1 cellular context compared by ENCODE assay signal in the genomic region with DNA sequence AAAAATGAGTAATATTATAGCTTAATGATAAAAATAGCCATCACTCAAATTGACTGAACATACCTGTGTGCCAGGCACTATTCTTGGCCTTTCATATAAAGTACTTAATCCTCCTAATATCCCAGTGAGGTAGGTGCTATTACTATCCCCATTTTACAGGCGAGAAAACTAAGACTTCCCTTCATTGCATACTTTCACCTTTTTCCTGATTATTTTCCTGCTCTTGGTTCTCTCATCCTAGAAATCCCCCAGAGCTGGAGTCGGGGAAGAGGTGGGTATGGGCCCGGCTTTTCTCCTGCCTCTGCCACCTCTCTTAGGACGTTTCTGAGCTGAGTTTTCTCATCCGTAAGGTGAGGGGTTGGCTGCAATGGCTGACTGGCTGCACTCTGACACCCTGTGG.
TF ChIP-seq lines count a peak whose summit lies in the region.

No MANE protein-coding gene starts in this region.

TF ChIP-seq in neural cell, 6 proteins besides CTCF, POLR2A, EP300 and RAD21:
- TF ChIP-seq POLR2AphosphoS5 (IDR thresholded peaks at IDR 0.05): no peak
- TF ChIP-seq EZH2 (IDR thresholded peaks at IDR 0.05; ENCODE audit: borderline replicate concordance, insufficient read depth, low read length, poor library complexity, severe bottlenecking): no peak
- no peak for TF ChIP-seq MXI1 (conservative IDR thresholded peaks at IDR 0.05; ENCODE audit: poor library complexity, severe bottlenecking)
- no peak for TF ChIP-seq SMC3 (conservative IDR thresholded peaks at IDR 0.05; ENCODE audit: poor library complexity)
- TF ChIP-seq REST (IDR thresholded peaks at IDR 0.05; ENCODE audit: borderline replicate concordance): no peak
- no peak for TF ChIP-seq TAF1 (IDR thresholded peaks at IDR 0.05; ENCODE audit: low read depth)
